23 cellular contexts compared by ENCODE assay signal in genomic region chr4:48215977-48216376, GRCh38.
"Had no signal": no experiment of that assay in that cellular context is flagged by ENCODE, and none has a peak within 500 bp of the region (broad histone marks: within the 10 kb centered on the region; RNA-seq: fewer than 3 reads in every experiment).

No MANE protein-coding gene starts in this region.

- H3K9me3 ChIP-seq: colonic mucosa, esophagus squamous epithelium, gastrocnemius medialis, heart right ventricle, left lung, lower lobe of right lung had no signal

- H3K4me3 ChIP-seq: colonic mucosa, esophagus squamous epithelium, gastrocnemius medialis, heart right ventricle, left lung, lower lobe of right lung had no signal

- DNase-seq: colonic mucosa; cortex of kidney; effector CD8-positive, alpha-beta T cell; effector memory CD8-positive, alpha-beta T cell; endodermal cell; erythroblast; esophagus squamous epithelium; foreskin fibroblast; foreskin melanocyte; gastrocnemius medialis; glutamatergic neuron; head of caudate nucleus; heart right ventricle; hippocampal formation; left cardiac atrium; left lung; left ventricle myocardium superior; lower lobe of right lung; mesendoderm; midbrain had no signal

- H3K27me3 Mint-ChIP-seq: dendritic cell treated with granulocyte-macrophage colony-stimulating factor and Interleukin-4, amounts not matched to agents 40 ng/mL and 50 ng/mL, for 4 days; effector memory CD8-positive, alpha-beta T cell had no signal

- H3K27ac Mint-ChIP-seq: dendritic cell treated with granulocyte-macrophage colony-stimulating factor and Interleukin-4, amounts not matched to agents 40 ng/mL and 50 ng/mL, for 4 days; effector memory CD8-positive, alpha-beta T cell; endodermal cell had no signal

- H3K9me3 Mint-ChIP-seq: effector memory CD8-positive, alpha-beta T cell; endodermal cell had no signal

- H3K27me3 ChIP-seq: colonic mucosa, esophagus squamous epithelium, gastrocnemius medialis, heart right ventricle, left lung had no signal

- H3K27ac ChIP-seq: colonic mucosa, epithelial cell of prostate, esophagus squamous epithelium, gastrocnemius medialis, heart right ventricle, left lung, lower lobe of right lung had no signal

- H3K4me3 Mint-ChIP-seq: dendritic cell treated with granulocyte-macrophage colony-stimulating factor and Interleukin-4, amounts not matched to agents 40 ng/mL and 50 ng/mL, for 4 days; effector memory CD8-positive, alpha-beta T cell; endodermal cell had no signal

- H3K4me1 Mint-ChIP-seq: endodermal cell had no signal

- ATAC-seq: effector memory CD8-positive, alpha-beta T cell; esophagus mucosa; gastrocnemius medialis; heart right ventricle; left cardiac atrium; left lung; left ventricle myocardium superior; lower lobe of right lung had no signal

- H3K36me3 ChIP-seq: colonic mucosa, esophagus squamous epithelium, gastrocnemius medialis, heart right ventricle, left lung, lower lobe of right lung had no signal

- H3K4me1 ChIP-seq: colonic mucosa, esophagus squamous epithelium, gastrocnemius medialis, lower lobe of right lung had no signal
